8 cellular contexts compared by ENCODE assay signal in genomic region chr20:50120935-50121693, GRCh38. TPM values are rescaled to one million over a fixed set of nuclear protein-coding genes. Genes with fewer than 3 reads are reported as not detected.
DNase-seq lines count a peak whose midpoint lies in the region; ATAC-seq and TF ChIP-seq lines count a peak whose summit lies in the region.

No MANE protein-coding gene starts in this region.

- TF ChIP-seq POLR2A in transverse colon (IDR thresholded peaks at IDR 0.05) = peak; percentile 5

- BruUV-seq in OCI-LY7 (replicated peaks; lab: Mats Ljungman, UMichigan) = no TSS peak

- H3K79me1 ChIP-seq in neuronal stem cell (ENCODE audit: low read depth, low read length) = no peaks in the 10 kb centered on the region

- H3K9me3 ChIP-seq in OCI-LY7 (ENCODE audit: low read length) (no peaks in the 10 kb centered on the region), neuronal stem cell (replicated peaks in 1 of 2; ENCODE audit: control insufficient read depth in 2 of 2, insufficient read depth in 1 of 2, low read depth in 1 of 2, low read length in 2 of 2) (no peaks in the 10 kb centered on the region), transverse colon (no peaks in the 10 kb centered on the region)

- in situ Hi-C loops in transverse colon (cut with MboI; ENCODE audit: low pct_ligation_motif_present in 1 of 4, low pct_unique_long_range_greater_than_20kb in 1 of 4, low sequenced_read_pairs in 3 of 4) = loop anchor here in 1 of 4 donors (5.0 kb wide), 1 partner anchor 46 kb away; no protein-coding TSS in a partner anchor

- no peak overlapping the region for H2BK12ac ChIP-seq in neuronal stem cell (ENCODE audit: low read length)

- H2BK120ac ChIP-seq in neuronal stem cell (ENCODE audit: low read depth, low read length) = no peak overlapping the region

- no peak overlapping the region for H3K4me2 ChIP-seq in OCI-LY7 (ENCODE audit: low read length)
- H3K4me2 ChIP-seq in neuronal stem cell (ENCODE audit: insufficient read depth, low read length, poor library complexity, severe bottlenecking) = no peak overlapping the region

- no peak for TF ChIP-seq EP300 in transverse colon (IDR thresholded peaks at IDR 0.05; ENCODE audit: low read depth)

- H2BK5ac ChIP-seq in neuronal stem cell (ENCODE audit: low read length) = no peak overlapping the region

- peak overlapping the region; percentile 45 for H2AK5ac ChIP-seq in neuronal stem cell (ENCODE audit: low read depth, low read length)

- intact Hi-C loops in OCI-LY7 (cut with micrococcal nuclease; ENCODE audit: unreplicated experiment) (loop anchor here (1.0 to 2.0 kb wide), 2 partner anchors 48 to 58 kb away; no protein-coding TSS in a partner anchor), transverse colon (cut with DNase I; ENCODE audit: low total_unique reads) (loop anchor here (1.0 kb wide), 1 partner anchor 48 kb away; no protein-coding TSS in a partner anchor)

- H3K14ac ChIP-seq in neuronal stem cell (ENCODE audit: low read length) = no peak overlapping the region

- H3K4me1 ChIP-seq in OCI-LY7 (ENCODE audit: insufficient read depth, low read length, poor library complexity, severe bottlenecking) (peaks cover 5% of the 10 kb centered on the region), neuronal stem cell (ENCODE audit: control insufficient read depth in 2 of 2, insufficient read depth in 1 of 2, low read depth in 1 of 2, low read length in 2 of 2) (peaks cover 3 to 5% of the 10 kb centered on the region in 2 donors), transverse colon (peaks cover 3 to 13% (median 12%) of the 10 kb centered on the region in 4 donors)

- H3K79me2 ChIP-seq in OCI-LY7 (ENCODE audit: insufficient read depth, low read depth, low read length) = no peaks in the 10 kb centered on the region

- no peaks in the 10 kb centered on the region for H4K20me1 ChIP-seq in OCI-LY7 (ENCODE audit: insufficient read depth, low read length)

- WGBS in neuronal stem cell (ENCODE audit: extremely low coverage in 2 of 2, insufficient read length in 2 of 2, insufficient replicate concordance in 1 of 2), 2 donors = no CpG with 5 or more reads among the region's 9 CpGs
- whole genome bisulfite sequencing in transverse colon (ENCODE audit: low coverage in 1 of 2), 2 donors = 23% methylated on average over 9 of the region's 9 CpGs; no CpG with 5 or more reads in 1 of the 2 donors

- H3K36me3 ChIP-seq in OCI-LY7 (ENCODE audit: insufficient read depth, low read length) (peaks cover 4% of the 10 kb centered on the region; the same call in 1 of the 2 replicates), neuronal stem cell (replicated peaks in 1 of 2; ENCODE audit: control insufficient read depth in 2 of 2, insufficient read depth in 2 of 2, low read length in 2 of 2) (peaks cover 10 to 32% of the 10 kb centered on the region in 2 donors), transverse colon (peaks cover 0 to 6% (median 3%) of the 10 kb centered on the region in 4 donors)

- DNase-seq in DMS 273 (lab: John Stamatoyannopoulos, UW; ENCODE audit: unreplicated experiment) (peak; percentile 91), HuH-7 (ENCODE audit: low spot score) (peak; percentile 82), OCI-LY7 (ENCODE audit: low spot score) (peak; percentile 54), fibroblast of peridontal ligament (ENCODE audit: extremely low read depth) (peak; percentile 78), neuronal stem cell (ENCODE audit: low spot score) (no peak), transverse colon (peak; percentile 75)
- DNase-seq in activated T-cell treated with anti-CD3 and anti-CD28 coated beads, Interleukin-2, amount 50 U/mL, for 48 hours = peak; percentile 63 to 70

- H3K27me3 ChIP-seq in neuronal stem cell (ENCODE audit: control insufficient read depth in 3 of 3, insufficient read depth in 3 of 3, low read depth in 1 of 3, low read length in 3 of 3) (no peaks in the 10 kb centered on the region), transverse colon (no peaks in the 10 kb centered on the region)

- ATAC-seq in GM18873 (IDR thresholded peaks at IDR 0.05; ENCODE audit: low FRiP score, unreplicated experiment) = no peak

- peak; percentile 74 for TF ChIP-seq CTCF in OCI-LY7 (conservative IDR thresholded peaks at IDR 0.05; ENCODE audit: low read length)
- TF ChIP-seq CTCF in transverse colon (IDR thresholded peaks at IDR 0.05) = peak; percentile 83 to 97 (median 89)

- no peaks in the 10 kb centered on the region for H3K9me2 ChIP-seq in OCI-LY7 (ENCODE audit: insufficient read depth, low read length)

- POLR2A ChIA-PET in OCI-LY7 (lab: Charles Lee) = interaction anchor here (1.1 kb wide), 1 partner anchor 13 kb away, joined by 4 read pairs; no protein-coding TSS in a partner anchor

- H3K23ac ChIP-seq in neuronal stem cell (ENCODE audit: low read depth, low read length, poor library complexity) = no peak overlapping the region

- H2AFZ ChIP-seq in OCI-LY7 (ENCODE audit: low read length) (no peak overlapping the region), neuronal stem cell (ENCODE audit: low read length) (no peak overlapping the region)

- no peak overlapping the region for H4K8ac ChIP-seq in neuronal stem cell (ENCODE audit: low read depth, low read length)

- no peak overlapping the region for H3K18ac ChIP-seq in neuronal stem cell (ENCODE audit: low read length)

- CTCF ChIA-PET in OCI-LY7 (lab: Charles Lee; ENCODE audit: unreplicated experiment) = interaction anchor here (0.6 to 1.2 kb wide), 4 partner anchors 11 to 218 kb away, joined by 3 to 6 read pairs (median 4); partner anchors contain the start of gene PEDS1

- peak overlapping the region; percentile 37 for H3K9ac ChIP-seq in neuronal stem cell (ENCODE audit: low read depth, low read length, poor library complexity)

- no peak overlapping the region for H3K4me3 ChIP-seq in OCI-LY7 (ENCODE audit: low read depth, low read length, poor library complexity, severe bottlenecking)
- H3K4me3 ChIP-seq in neuronal stem cell (ENCODE audit: low read length in 2 of 2) = no peak overlapping the region
- H3K4me3 ChIP-seq in transverse colon = no peak overlapping the region

- H3K27ac ChIP-seq in OCI-LY7 (ENCODE audit: low read depth, low read length, poor library complexity, severe bottlenecking) (no peak overlapping the region), neuronal stem cell (replicated peaks; ENCODE audit: low read length) (no peak overlapping the region), transverse colon (peak overlapping the region in 3 of 4 donors; percentile 2 to 35 (median 25))

- H3K4ac ChIP-seq in neuronal stem cell (ENCODE audit: low read length) = no peak overlapping the region

- H2BK15ac ChIP-seq in neuronal stem cell (ENCODE audit: low read length) = no peak overlapping the region

- no peak overlapping the region for H4K91ac ChIP-seq in neuronal stem cell (ENCODE audit: low read depth, low read length, poor library complexity)

RNA-seq across cellular contexts. Expression of gene UBE2V1, which starts 8.2 kb away (rescaled TPM):
- total RNA-seq in OCI-LY7 (2014; rRNA removed; shearing (Covaris generic)) = 57.3 and 63.2 TPM in 2 replicates
- total RNA-seq in OCI-LY7 (2022) (143 and 161 TPM in 2 replicates), transverse colon (100 to 1,000 TPM in 1 of 4 donors, 10 to 100 TPM in 3; 23.7 to 104 (median 62.8) TPM)
- polyA plus RNA-seq in neuronal stem cell (2013, experiment 1 of 2) = 261 TPM
- polyA plus RNA-seq in neuronal stem cell (2013, experiment 2 of 2) = 262 TPM

RNA-seq across cellular contexts. Expression of gene PEDS1, which starts 32.4 kb away (rescaled TPM):
- total RNA-seq in OCI-LY7 (2014; rRNA removed; shearing (Covaris generic)) = 12.0 and 25.9 TPM in 2 replicates
- 19.5 and 22.0 TPM in 2 replicates for total RNA-seq in OCI-LY7 (2022)
- polyA plus RNA-seq in neuronal stem cell (2013, experiment 1 of 2) = 29.7 TPM
- polyA plus RNA-seq in neuronal stem cell (2013, experiment 2 of 2) = 29.3 TPM
- total RNA-seq in transverse colon = 10 to 100 TPM in 3 of 4 donors, 1 to 10 TPM in 1; 9.6 to 30.9 (median 23.2) TPM

Comparison
In these comparisons a context has a peak if more than half of its experiments do, and no peak if none do; other contexts are left out.
1. H3K27ac ChIP-seq: peak in transverse colon (3 of 4); none in OCI-LY7 (single experiment) and neuronal stem cell (single experiment).